Comparison of ENCODE assay signal across 15 cellular contexts in genomic region chr3:118932822-118933558, GRCh38.
DNase-seq lines count a peak whose midpoint lies in the region; ATAC-seq, FAIRE-seq and TF ChIP-seq lines count a peak whose summit lies in the region.
"Had no signal": no experiment of that assay in that cellular context is flagged by ENCODE, and none has a peak within 500 bp of the region (broad histone marks: within the 10 kb centered on the region; RNA-seq: fewer than 3 reads in every experiment).

No MANE protein-coding gene starts in this region.

- H3K4me1 Mint-ChIP-seq in stimulated activated naive CD8-positive, alpha-beta T cell treated with anti-CD3 and anti-CD28 coated beads, Interleukin-15, amount 100 ng/mL, for 72 hours: peaks cover 15% of the 10 kb centered on the region
- H3K4me1 Mint-ChIP-seq in CD4-positive, alpha-beta memory T cell: peaks cover 0 to 4% (median under 1%) of the 10 kb centered on the region in 4 donors
- H3K4me1 Mint-ChIP-seq in natural killer cell treated with Interleukin-12 subunit alpha and Interleukin-12 subunit beta and Interleukin-15 and Interleukin-18, amount 100 ng/mL, for 72 hours (ENCODE audit: low read depth in 2 of 2): no peaks in the 10 kb centered on the region
- H3K4me1 Mint-ChIP-seq: nephron; stimulated activated naive B cell treated with anti-CD40 and anti-IgM and Interleukin-4, amounts not matched to agents 10 μg/mL and 1 μg/mL and 100 μg/mL, for 72 hours had no signal

- no peak for TF ChIP-seq EP300 in K562 (IDR thresholded peaks at IDR 0.05; ENCODE audit: low read length)

- peak overlapping the region; percentile 86 for H2AFZ ChIP-seq in K562 (ENCODE audit: low read depth, low read length)

- H3K9me3 ChIP-seq in K562 (replicated peaks; ENCODE audit: control insufficient read depth, insufficient read depth, low read depth, low read length): no peaks in the 10 kb centered on the region
- H3K9me3 ChIP-seq in CD4-positive, alpha-beta memory T cell (ENCODE audit: control insufficient read depth in 1 of 2, low read length in 2 of 2): no peaks in the 10 kb centered on the region

- H3K27ac ChIP-seq in K562 (ENCODE audit: extremely low read depth, low read depth, low read length): peak overlapping the region; percentile 67; the same call in 1 of the 3 replicates
- H3K27ac ChIP-seq in CD4-positive, alpha-beta memory T cell (ENCODE audit: low read depth, low read length): no peak overlapping the region
- H3K27ac ChIP-seq: epithelial cell of prostate had no signal

- no peaks in the 10 kb centered on the region for H4K20me1 ChIP-seq in K562 (replicated peaks; ENCODE audit: control insufficient read depth, insufficient read depth, low read length)

- POLR2A ChIA-PET in K562 (lab: Yijun Ruan, JAX): interaction anchor here (1.3 kb wide), 1 partner anchor 10 kb away, joined by 5 read pairs; no protein-coding TSS in a partner anchor
- POLR2A ChIA-PET in CD4-positive, alpha-beta memory T cell (lab: Charles Lee; ENCODE audit: partially characterized antibody): no interaction called here

- no peak for TF ChIP-seq RAD21 in K562 (CRISPR knock-in tag; conservative IDR thresholded peaks at IDR 0.05 in 1 of 2, IDR thresholded peaks at IDR 0.05 in 1 of 2)

- DNase-seq in stimulated activated naive CD8-positive, alpha-beta T cell treated with anti-CD3 and anti-CD28 coated beads, Interleukin-15, amount 100 ng/mL, for 72 hours: no peak
- DNase-seq in stimulated activated naive CD8-positive, alpha-beta T cell treated with anti-CD3 and anti-CD28 coated beads, Interleukin-15, Interleukin-2, amounts not matched to agents 100 U/mL and 50 U/mL, for 24 hours: no peak
- DNase-seq in K562 (ENCODE audit: extremely low read depth in 1 of 4, low spot score in 3 of 4) (no peak), medulla oblongata (ENCODE audit: extremely low spot score) (peak; percentile 66), D721Med (ENCODE audit: insufficient read length, low spot score) (no peak)
- no peak for DNase-seq in CD4-positive, alpha-beta memory T cell
- DNase-seq in natural killer cell treated with Interleukin-12 subunit alpha and Interleukin-12 subunit beta and Interleukin-15 and Interleukin-18, amount 100 ng/mL, for 72 hours (ENCODE audit: low spot score): no peak
- DNase-seq: NCI-H2029 treated with DMSO at 0.1 percent for 48 hours; NCI-H524 treated with DMSO at 0.1 percent for 48 hours; stimulated activated naive B cell treated with anti-CD40 and anti-IgM and Interleukin-4, amounts not matched to agents 10 μg/mL and 1 μg/mL and 100 μg/mL, for 72 hours; T-cell had no signal

- no TSS peak for BruUV-seq in K562 (replicated peaks; lab: Mats Ljungman, UMichigan)

- TF ChIP-seq POLR2A in K562 (conservative IDR thresholded peaks at IDR 0.05): no peak

- peaks cover 0 to 20% of the 10 kb centered on the region in 2 experiments; a peak in 3 of 5 replicates for H3K4me1 ChIP-seq in K562 (replicated peaks in 1 of 2; ENCODE audit: control insufficient read depth in 2 of 2, insufficient read depth in 2 of 2, low read length in 2 of 2)
- H3K4me1 ChIP-seq in CD4-positive, alpha-beta memory T cell (ENCODE audit: insufficient read depth, low read length): no peaks in the 10 kb centered on the region

- H3K4me3 ChIP-seq in K562: no peak overlapping the region
- H3K4me3 ChIP-seq in CD4-positive, alpha-beta memory T cell (ENCODE audit: low read length in 2 of 2): no peak overlapping the region

- FAIRE-seq in K562 (lab: Jason Lieb, UNC) (no peak), D721Med (lab: Jason Lieb, UNC) (no peak)

- peak overlapping the region in 1 of 2 donors; percentile 64 for H3K27ac Mint-ChIP-seq in stimulated activated naive CD8-positive, alpha-beta T cell treated with anti-CD3 and anti-CD28 coated beads, Interleukin-15, amount 100 ng/mL, for 72 hours
- H3K27ac Mint-ChIP-seq in CD4-positive, alpha-beta memory T cell: no peak overlapping the region
- no peak overlapping the region for H3K27ac Mint-ChIP-seq in natural killer cell treated with Interleukin-12 subunit alpha and Interleukin-12 subunit beta and Interleukin-15 and Interleukin-18, amount 100 ng/mL, for 72 hours
- H3K27ac Mint-ChIP-seq: activated naive CD8-positive, alpha-beta T cell; nephron; stimulated activated naive B cell treated with anti-CD40 and anti-IgM and Interleukin-4, amounts not matched to agents 10 μg/mL and 1 μg/mL and 100 μg/mL, for 72 hours; T-cell had no signal

- in situ Hi-C loops in K562 (cut with MboI): no loop called here

- H3K27me3 ChIP-seq in K562 (ENCODE audit: control insufficient read depth in 2 of 2, insufficient read depth in 2 of 2, low read length in 2 of 2): no peaks in the 10 kb centered on the region
- no peaks in the 10 kb centered on the region for H3K27me3 ChIP-seq in CD4-positive, alpha-beta memory T cell (ENCODE audit: insufficient read depth, low read length)

- intact Hi-C loops in K562 (cut with micrococcal nuclease): no loop called here
- intact Hi-C loops in CD4-positive, alpha-beta memory T cell (cut with micrococcal nuclease): no loop called here

- H3K36me3 Mint-ChIP-seq in CD4-positive, alpha-beta memory T cell: no peaks in the 10 kb centered on the region
- H3K36me3 Mint-ChIP-seq in natural killer cell treated with Interleukin-12 subunit alpha and Interleukin-12 subunit beta and Interleukin-15 and Interleukin-18, amount 100 ng/mL, for 72 hours: no peaks in the 10 kb centered on the region
- H3K36me3 Mint-ChIP-seq: stimulated activated naive B cell treated with anti-CD40 and anti-IgM and Interleukin-4, amounts not matched to agents 10 μg/mL and 1 μg/mL and 100 μg/mL, for 72 hours; T-cell had no signal

- TF ChIP-seq CTCF in K562 (IDR thresholded peaks at IDR 0.05 in 2 of 3, conservative IDR thresholded peaks at IDR 0.05 in 1 of 3; ENCODE audit: insufficient read depth in 2 of 3, low read depth in 1 of 3, low read length in 3 of 3): no peak
- no peak for TF ChIP-seq CTCF in D721Med (IDR thresholded peaks at IDR 0.05; ENCODE audit: insufficient read depth, missing control alignments)

- no peaks in the 10 kb centered on the region for H3K36me3 ChIP-seq in K562 (ENCODE audit: control insufficient read depth, insufficient read depth, low read length)
- H3K36me3 ChIP-seq in CD4-positive, alpha-beta memory T cell (ENCODE audit: insufficient read depth, low read length): no peaks in the 10 kb centered on the region

- H3K27me3 Mint-ChIP-seq in stimulated activated naive CD8-positive, alpha-beta T cell treated with anti-CD3 and anti-CD28 coated beads, Interleukin-15, amount 100 ng/mL, for 72 hours: no peaks in the 10 kb centered on the region
- H3K27me3 Mint-ChIP-seq in CD4-positive, alpha-beta memory T cell: peaks cover 0 to 3% of the 10 kb centered on the region in 2 donors
- H3K27me3 Mint-ChIP-seq in natural killer cell treated with Interleukin-12 subunit alpha and Interleukin-12 subunit beta and Interleukin-15 and Interleukin-18, amount 100 ng/mL, for 72 hours: peaks cover 2% of the 10 kb centered on the region in 2 donors
- H3K27me3 Mint-ChIP-seq: activated naive CD8-positive, alpha-beta T cell; stimulated activated naive B cell treated with anti-CD40 and anti-IgM and Interleukin-4, amounts not matched to agents 10 μg/mL and 1 μg/mL and 100 μg/mL, for 72 hours had no signal

- peak; percentile 50 for ATAC-seq in stimulated activated naive CD8-positive, alpha-beta T cell treated with anti-CD3 and anti-CD28 coated beads, Interleukin-15, amount 100 ng/mL, for 72 hours
- ATAC-seq in stimulated activated naive CD8-positive, alpha-beta T cell treated with anti-CD3 and anti-CD28 coated beads, Interleukin-15, Interleukin-2, amounts not matched to agents 100 U/mL and 50 U/mL, for 24 hours: no peak
- ATAC-seq in K562 (peak; percentile 14; the same call in 1 of the 3 replicates), GM19395 (IDR thresholded peaks at IDR 0.05; ENCODE audit: unreplicated experiment) (no peak)
- no peak for ATAC-seq in natural killer cell treated with Interleukin-12 subunit alpha and Interleukin-12 subunit beta and Interleukin-15 and Interleukin-18, amount 100 ng/mL, for 72 hours
- ATAC-seq: stimulated activated naive B cell treated with anti-CD40 and anti-IgM and Interleukin-4, amounts not matched to agents 10 μg/mL and 1 μg/mL and 100 μg/mL, for 72 hours; T-cell had no signal

- no peaks in the 10 kb centered on the region for H3K9me1 ChIP-seq in K562 (ENCODE audit: control insufficient read depth, insufficient read depth, low read length)

- CTCF ChIA-PET in K562 (lab: Yijun Ruan, JAX; ENCODE audit: low intra/inter-chr PET ratio): no interaction called here
- CTCF ChIA-PET in CD4-positive, alpha-beta memory T cell (lab: Charles Lee; ENCODE audit: partially characterized antibody): interaction anchor here (0.9 kb wide), 2 partner anchors 48 to 102 kb away, joined by 3 read pairs; partner anchors contain the start of gene IGSF11

- H3K4me3 Mint-ChIP-seq in stimulated activated naive CD8-positive, alpha-beta T cell treated with anti-CD3 and anti-CD28 coated beads, Interleukin-15, amount 100 ng/mL, for 72 hours: peak overlapping the region in 1 of 2 donors; percentile 13
- H3K4me3 Mint-ChIP-seq in CD4-positive, alpha-beta memory T cell: no peak overlapping the region
- H3K4me3 Mint-ChIP-seq in natural killer cell treated with Interleukin-12 subunit alpha and Interleukin-12 subunit beta and Interleukin-15 and Interleukin-18, amount 100 ng/mL, for 72 hours: no peak overlapping the region
- H3K4me3 Mint-ChIP-seq: activated naive CD8-positive, alpha-beta T cell; nephron; stimulated activated naive B cell treated with anti-CD40 and anti-IgM and Interleukin-4, amounts not matched to agents 10 μg/mL and 1 μg/mL and 100 μg/mL, for 72 hours; T-cell had no signal

- H3K9me3 Mint-ChIP-seq in stimulated activated naive CD8-positive, alpha-beta T cell treated with anti-CD3 and anti-CD28 coated beads, Interleukin-15, amount 100 ng/mL, for 72 hours: no peaks in the 10 kb centered on the region
- no peaks in the 10 kb centered on the region for H3K9me3 Mint-ChIP-seq in CD4-positive, alpha-beta memory T cell
- H3K9me3 Mint-ChIP-seq in natural killer cell treated with Interleukin-12 subunit alpha and Interleukin-12 subunit beta and Interleukin-15 and Interleukin-18, amount 100 ng/mL, for 72 hours: no peaks in the 10 kb centered on the region
- H3K9me3 Mint-ChIP-seq: nephron; stimulated activated naive B cell treated with anti-CD40 and anti-IgM and Interleukin-4, amounts not matched to agents 10 μg/mL and 1 μg/mL and 100 μg/mL, for 72 hours; T-cell had no signal

- H3K4me2 ChIP-seq in K562 (ENCODE audit: insufficient read depth, low read length): peak overlapping the region; percentile 52; the same call in 1 of the 2 replicates

- no peak overlapping the region for H3K9ac ChIP-seq in K562 (ENCODE audit: insufficient read depth in 1 of 2, low read depth in 2 of 2, low read length in 2 of 2)

- WGBS in K562 (ENCODE audit: insufficient coverage, low coverage, missing lambda C conversion rate): 46% methylated on average over 3 of the region's 5 CpGs

- no peaks in the 10 kb centered on the region for H3K79me2 ChIP-seq in K562 (ENCODE audit: control insufficient read depth, insufficient read depth, low read length)

Comparison
In these comparisons a context has a peak if more than half of its experiments do, and no peak if none do; other contexts are left out.
1. ATAC-seq: peak in stimulated activated naive CD8-positive, alpha-beta T cell treated with anti-CD3 and anti-CD28 coated beads, Interleukin-15, amount 100 ng/mL, for 72 hours (single experiment) and K562 (single experiment); none in stimulated activated naive CD8-positive, alpha-beta T cell treated with anti-CD3 and anti-CD28 coated beads, Interleukin-15, Interleukin-2, amounts not matched to agents 100 U/mL and 50 U/mL, for 24 hours (single experiment), GM19395 (single experiment) and natural killer cell treated with Interleukin-12 subunit alpha and Interleukin-12 subunit beta and Interleukin-15 and Interleukin-18, amount 100 ng/mL, for 72 hours (0 of 2).